ENCODE assay signal across 18 cellular contexts in the genomic region with DNA sequence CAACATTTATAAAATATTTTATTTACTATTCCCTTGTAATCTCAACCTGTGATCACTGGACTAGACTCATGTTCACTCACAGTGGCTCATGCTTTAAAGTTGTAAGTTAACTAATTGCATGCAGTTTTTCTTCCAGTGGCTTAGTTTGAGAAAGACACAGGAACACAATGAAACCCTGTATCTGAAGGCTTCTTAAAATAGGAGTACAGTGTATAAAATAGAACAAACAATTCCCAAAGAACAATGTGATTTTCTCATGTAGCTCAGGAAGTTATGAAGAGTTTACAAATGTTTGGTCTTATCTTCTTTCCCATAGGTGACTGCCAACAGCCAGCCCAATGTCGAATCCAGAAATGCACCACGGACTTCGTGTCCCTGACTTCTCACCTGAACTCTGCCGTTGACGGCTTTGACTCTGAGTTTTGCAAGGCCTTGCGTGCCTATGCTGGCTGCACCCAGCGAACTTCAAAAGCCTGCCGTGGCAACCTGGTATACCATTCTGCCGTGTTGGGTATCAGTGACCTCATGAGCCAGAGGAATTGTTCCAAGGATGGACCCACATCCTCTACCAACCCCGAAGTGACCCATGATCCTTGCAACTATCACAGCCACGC. TPM values are rescaled to one million over a fixed set of nuclear protein-coding genes. Genes with fewer than 3 reads are reported as not detected.
DNase-seq lines count a peak whose midpoint lies in the region; ATAC-seq and TF ChIP-seq lines count a peak whose summit lies in the region.
"Had no signal": no experiment of that assay in that cellular context is flagged by ENCODE, and none has a peak within 500 bp of the region (broad histone marks: within the 10 kb centered on the region; RNA-seq: fewer than 3 reads in every experiment).

No MANE protein-coding gene starts in this region.

- no peak overlapping the region for H2AFZ ChIP-seq in PC-3 (ENCODE audit: low read length)

- H3K4me3 ChIP-seq in PC-3 (ENCODE audit: low read length), result no peak overlapping the region
- peak overlapping the region; percentile 27 to 81 (median 32) for H3K4me3 ChIP-seq in esophagus muscularis mucosa
- H3K4me3 ChIP-seq in muscle layer of duodenum (ENCODE audit: low read depth in 1 of 2, low read length in 2 of 2), result peak overlapping the region; percentile 0 to 15
- H3K4me3 ChIP-seq in subcutaneous abdominal adipose tissue (ENCODE audit: low read depth in 1 of 5, low read length in 5 of 5), result no peak overlapping the region
- H3K4me3 ChIP-seq in effector memory CD4-positive, alpha-beta T cell (ENCODE audit: insufficient read depth, low read depth, low read length, poor library complexity, severe bottlenecking), result no peak overlapping the region
- H3K4me3 ChIP-seq: BLaER1 treated with 17β-estradiol and CSF1 and Interleukin-3, amounts not matched to agents 10 nM and 100 nM had no signal

- no peak for TF ChIP-seq EP300 in esophagus muscularis mucosa (IDR thresholded peaks at IDR 0.05)

- 84% methylated on average over 10 of the region's 11 CpGs for WGBS in esophagus muscularis mucosa

- peak overlapping the region; percentile 40 for H3K27ac ChIP-seq in PC-3 (ENCODE audit: low read length)
- peak overlapping the region; percentile 44 to 94 (median 93) for H3K27ac ChIP-seq in esophagus muscularis mucosa (replicated peaks in 1 of 4)
- peak overlapping the region; percentile 4 for H3K27ac ChIP-seq in muscle layer of duodenum (ENCODE audit: low read length)
- peak overlapping the region; percentile 1 for H3K27ac ChIP-seq in subcutaneous abdominal adipose tissue (ENCODE audit: low read depth, low read length)
- no peak overlapping the region for H3K27ac ChIP-seq in effector memory CD4-positive, alpha-beta T cell (ENCODE audit: insufficient read depth, low read length, poor library complexity, severe bottlenecking)
- H3K27ac ChIP-seq: BLaER1 treated with 17β-estradiol and CSF1 and Interleukin-3, amounts not matched to agents 10 nM and 100 nM had no signal

- TF ChIP-seq CTCF in PC-3 (conservative IDR thresholded peaks at IDR 0.05; ENCODE audit: low read depth, low read length), result no peak
- TF ChIP-seq CTCF in esophagus muscularis mucosa (IDR thresholded peaks at IDR 0.05), result no peak

- intact Hi-C loops in PC-3 (cut with micrococcal nuclease), result loop anchor here (10.0 kb wide), 3 partner anchors 675 to 1045 kb away; no protein-coding TSS in a partner anchor
- intact Hi-C loops in esophagus muscularis mucosa (cut with DNase I), result loop anchor here (2.0 to 10.0 kb wide), 2 partner anchors 13 to 145 kb away; a partner anchor contains a TSS

- BruUV-seq in PC-3 (replicated peaks; lab: Mats Ljungman, UMichigan), result no TSS peak

- no peaks in the 10 kb centered on the region for H3K9me2 ChIP-seq in PC-3 (replicated peaks; ENCODE audit: low read length)

- H3K36me3 ChIP-seq in PC-3 (ENCODE audit: low read depth, low read length) (peaks cover 48% of the 10 kb centered on the region), esophagus muscularis mucosa (peaks cover 8 to 39% (median 9%) of the 10 kb centered on the region in 4 donors), muscle layer of duodenum (ENCODE audit: control insufficient read depth in 1 of 2, insufficient read depth in 2 of 2, low read length in 2 of 2) (peaks cover 0 to 14% of the 10 kb centered on the region in 2 donors), subcutaneous abdominal adipose tissue (ENCODE audit: control insufficient read depth in 5 of 5, insufficient read depth in 5 of 5, low read length in 5 of 5) (peaks cover 0 to 20% (median 10%) of the 10 kb centered on the region in 5 donors)
- peaks cover 12% of the 10 kb centered on the region for H3K36me3 ChIP-seq in effector memory CD4-positive, alpha-beta T cell (ENCODE audit: control insufficient read depth, insufficient read depth, low read length)

- no peaks in the 10 kb centered on the region for H3K27me3 ChIP-seq in PC-3 (ENCODE audit: low read length)
- H3K27me3 ChIP-seq in esophagus muscularis mucosa, result no peaks in the 10 kb centered on the region
- H3K27me3 ChIP-seq in muscle layer of duodenum (ENCODE audit: low read depth, low read length), result no peaks in the 10 kb centered on the region
- H3K27me3 ChIP-seq in subcutaneous abdominal adipose tissue (ENCODE audit: control insufficient read depth in 5 of 5, insufficient read depth in 4 of 5, low read length in 5 of 5), result no peaks in the 10 kb centered on the region
- H3K27me3 ChIP-seq in effector memory CD4-positive, alpha-beta T cell (replicated peaks; ENCODE audit: control insufficient read depth, insufficient read depth, low read length, poor library complexity, severe bottlenecking), result no peaks in the 10 kb centered on the region
- H3K27me3 ChIP-seq: BLaER1 treated with 17β-estradiol and CSF1 and Interleukin-3, amounts not matched to agents 10 nM and 100 nM had no signal

- peaks cover 100% of the 10 kb centered on the region for H3K79me2 ChIP-seq in PC-3 (ENCODE audit: low read length)

- CTCF ChIA-PET in PC-3 (lab: Charles Lee), result no interaction called here

- POLR2A ChIA-PET in PC-3 (lab: Charles Lee; ENCODE audit: unreplicated experiment), result no interaction called here

- DNase-seq in PC-3 (no peak), esophagus muscularis mucosa (ENCODE audit: extremely low spot score) (no peak)
- no peak for DNase-seq in stimulated activated CD4-positive, alpha-beta T cell treated with anti-CD3 and anti-CD28 coated beads, Interleukin-2, amount 100 ng/mL, for 48 hours
- DNase-seq in effector memory CD4-positive, alpha-beta T cell, result no peak
- DNase-seq: activated CD4-positive, alpha-beta T cell treated with anti-CD3 and anti-CD28 coated beads for 48 hours; activated naive CD4-positive, alpha-beta T cell treated with anti-CD3 and anti-CD28 coated beads, Interleukin-2, amount 10 ng/mL, durations not matched to agents 7 days and 5 days; DMS53; effector CD4-positive, alpha-beta T cell; naive B cell; NCI-H2081; NCI-H524; retina; stimulated activated CD4-positive, alpha-beta T cell treated with anti-CD3 and anti-CD28 coated beads, Interleukin-1b, Interleukin-23, amount 100 ng/mL, for 48 hours; T1000 had no signal

- H3K4me1 ChIP-seq in PC-3 (ENCODE audit: insufficient read depth, low read length) (peaks cover 46% of the 10 kb centered on the region), esophagus muscularis mucosa (peaks cover 32 to 97% (median 86%) of the 10 kb centered on the region in 4 donors), muscle layer of duodenum (ENCODE audit: control insufficient read depth in 1 of 2, insufficient read depth in 2 of 2, low read length in 2 of 2) (peaks cover 25 to 60% of the 10 kb centered on the region in 2 donors), subcutaneous abdominal adipose tissue (ENCODE audit: control insufficient read depth in 5 of 5, insufficient read depth in 5 of 5, low read length in 5 of 5) (peaks cover 0 to 35% (median 30%) of the 10 kb centered on the region in 5 donors)
- H3K4me1 ChIP-seq in effector memory CD4-positive, alpha-beta T cell (ENCODE audit: control insufficient read depth, insufficient read depth, low read length, poor library complexity, severe bottlenecking), result peaks cover 7% of the 10 kb centered on the region

- TF ChIP-seq POLR2A in esophagus muscularis mucosa (IDR thresholded peaks at IDR 0.05; ENCODE audit: low read depth), result no peak

- H3K4me2 ChIP-seq in PC-3 (ENCODE audit: low read length), result no peak overlapping the region

- no peaks in the 10 kb centered on the region for H3K9me3 ChIP-seq in PC-3 (ENCODE audit: low read length)
- H3K9me3 ChIP-seq in esophagus muscularis mucosa, result no peaks in the 10 kb centered on the region
- no peaks in the 10 kb centered on the region for H3K9me3 ChIP-seq in muscle layer of duodenum (ENCODE audit: control insufficient read depth in 1 of 2, low read length in 2 of 2)
- no peaks in the 10 kb centered on the region for H3K9me3 ChIP-seq in subcutaneous abdominal adipose tissue (ENCODE audit: control insufficient read depth in 5 of 5, low read length in 5 of 5)
- H3K9me3 ChIP-seq in effector memory CD4-positive, alpha-beta T cell (ENCODE audit: control insufficient read depth, low read length), result no peaks in the 10 kb centered on the region
- H3K9me3 ChIP-seq: BLaER1 treated with 17β-estradiol and CSF1 and Interleukin-3, amounts not matched to agents 10 nM and 100 nM had no signal

- H3F3A ChIP-seq in PC-3 (ENCODE audit: low read length, unreplicated experiment), result no peaks in the 10 kb centered on the region

- ATAC-seq in PC-3 (no peak), HG03469 (IDR thresholded peaks at IDR 0.05; ENCODE audit: unreplicated experiment) (no peak)

- H4K20me1 ChIP-seq in PC-3 (ENCODE audit: low read length), result peaks cover 87% of the 10 kb centered on the region

- H3K9ac ChIP-seq in PC-3 (ENCODE audit: low read length) (no peak overlapping the region), subcutaneous abdominal adipose tissue (ENCODE audit: low read length in 5 of 5) (peak overlapping the region in 1 of 5 donors; percentile 2)
- H3K9ac ChIP-seq: BLaER1 treated with 17β-estradiol and CSF1 and Interleukin-3, amounts not matched to agents 10 nM and 100 nM had no signal

RNA-seq across cellular contexts. Expression of a gene that starts 5.9 kb away (rescaled TPM):
- total RNA-seq in PC-3 (2014; rRNA removed) (31.1 and 37.3 TPM in 2 replicates), esophagus muscularis mucosa (100 to 1,000 TPM; 145 to 198 (median 183) TPM)

Comparison
In these comparisons a context has a peak if more than half of its experiments do, and no peak if none do; other contexts are left out.
1. H3K4me3 ChIP-seq: peak in esophagus muscularis mucosa (4 of 4) and muscle layer of duodenum (2 of 2); none in PC-3 (single experiment), subcutaneous abdominal adipose tissue (0 of 5) and effector memory CD4-positive, alpha-beta T cell (single experiment).